Comparison of ENCODE assay signal across 8 cellular contexts in the genomic region with DNA sequence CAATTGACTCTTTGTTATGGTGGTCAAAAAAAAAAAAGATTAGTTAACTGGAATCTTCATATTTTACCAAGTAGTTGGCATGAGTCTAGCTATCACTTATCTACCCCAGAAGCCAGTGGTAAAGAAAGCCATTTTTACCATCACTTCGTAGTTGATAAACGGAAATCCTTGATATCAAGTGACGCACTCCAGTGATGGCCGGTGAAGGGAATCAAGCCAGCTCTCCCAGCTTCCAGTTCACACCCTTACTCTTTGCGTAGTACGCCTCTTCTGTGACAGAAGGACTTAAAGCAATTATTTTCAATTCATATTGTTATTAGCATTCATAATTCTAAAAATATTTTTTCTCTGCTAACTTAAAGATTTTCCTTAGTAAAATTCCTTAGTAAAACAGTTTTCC.
"Had no signal": no experiment of that assay in that cellular context is flagged by ENCODE, and none has a peak within 500 bp of the region (broad histone marks: within the 10 kb centered on the region; RNA-seq: fewer than 3 reads in every experiment).

No MANE protein-coding gene starts in this region.

- DNase-seq: GDM1, GF-D8 had no signal

- FAIRE-seq: G401.6, GM12878, GM12891, GM12892, GM18507, GM19239 had no signal

- H3K4me3 ChIP-seq: GM12878 had no signal
